Comparison of ENCODE assay signal across 23 cellular contexts in genomic region chr14:102333795-102334415, GRCh38. TPM values are rescaled to one million over a fixed set of nuclear protein-coding genes. Genes with fewer than 3 reads are reported as not detected.
DNase-seq lines count a peak whose midpoint lies in the region; ATAC-seq, FAIRE-seq and TF ChIP-seq lines count a peak whose summit lies in the region.
"Had no signal": no experiment of that assay in that cellular context is flagged by ENCODE, and none has a peak within 500 bp of the region (broad histone marks: within the 10 kb centered on the region; RNA-seq: fewer than 3 reads in every experiment).

No MANE protein-coding gene starts in this region.

- H3K36me3 Mint-ChIP-seq in T-helper 2 cell treated with Interferon-gamma antibody and Interleukin-4, amounts not matched to agents 5 μg/mL and 100 μg/mL, for 36 hours (ENCODE audit: low read depth): peaks cover 24% of the 10 kb centered on the region
- H3K36me3 Mint-ChIP-seq in endothelial cell (ENCODE audit: low read depth, unreplicated experiment): peaks cover 23% of the 10 kb centered on the region

- H3K27me3 ChIP-seq in spleen (replicated peaks in 1 of 7) (no peaks in the 10 kb centered on the region), HepG2 (ENCODE audit: control insufficient read depth in 1 of 2, insufficient read depth in 2 of 2, low read length in 2 of 2) (no peaks in the 10 kb centered on the region)
- H3K27me3 ChIP-seq: Peyer's patch had no signal

- POLR2A ChIA-PET in RWPE1 (lab: Yijun Ruan, JAX; ENCODE audit: low non-redundant PET) (no interaction called here), HepG2 (lab: Yijun Ruan, JAX) (interaction anchor here (1.5 kb wide), 1 partner anchor 12 kb away, joined by 4 read pairs; no protein-coding TSS in a partner anchor)

- H3K9me3 Mint-ChIP-seq in T-helper 2 cell treated with Interferon-gamma antibody and Interleukin-4, amounts not matched to agents 5 μg/mL and 100 μg/mL, for 36 hours: no peaks in the 10 kb centered on the region
- H3K9me3 Mint-ChIP-seq in endothelial cell (ENCODE audit: unreplicated experiment): no peaks in the 10 kb centered on the region

- TF ChIP-seq POLR2A in spleen (IDR thresholded peaks at IDR 0.05) (no peak), HepG2 (IDR thresholded peaks at IDR 0.05; ENCODE audit: insufficient read depth in 1 of 2, low read depth in 2 of 2, low read length in 2 of 2) (no peak)

- peak overlapping the region; percentile 4 for H3K27ac Mint-ChIP-seq in T-helper 2 cell treated with Interferon-gamma antibody and Interleukin-4, amounts not matched to agents 5 μg/mL and 100 μg/mL, for 36 hours
- peak overlapping the region; percentile 91 for H3K27ac Mint-ChIP-seq in endothelial cell (ENCODE audit: unreplicated experiment)

- H3K4me3 Mint-ChIP-seq in T-helper 2 cell treated with Interferon-gamma antibody and Interleukin-4, amounts not matched to agents 5 μg/mL and 100 μg/mL, for 36 hours: no peak overlapping the region
- peak overlapping the region; percentile 34 for H3K4me3 Mint-ChIP-seq in endothelial cell (ENCODE audit: unreplicated experiment)

- H3K9me3 ChIP-seq in spleen (no peaks in the 10 kb centered on the region), HepG2 (ENCODE audit: low read length) (no peaks in the 10 kb centered on the region)
- H3K9me3 ChIP-seq: Peyer's patch had no signal

- no peaks in the 10 kb centered on the region for H3K79me2 ChIP-seq in HepG2 (ENCODE audit: insufficient read depth, low read length)

- H3K4me3 ChIP-seq in spleen: no peak overlapping the region
- no peak overlapping the region for H3K4me3 ChIP-seq in HepG2 (replicated peaks in 1 of 3; ENCODE audit: insufficient read depth in 1 of 3, low read depth in 2 of 3, low read length in 3 of 3)
- H3K4me3 ChIP-seq: GM23248, Peyer's patch had no signal

- BruUV-seq in HepG2 (replicated peaks; lab: Mats Ljungman, UMichigan): no TSS peak

- 87 to 97% (median 93%) methylated on average over 9 of the region's 9 CpGs for WGBS in spleen, 5 donors
- WGBS in HepG2 (ENCODE audit: low lambda C conversion rate): 96% methylated on average over 9 of the region's 9 CpGs

- TF ChIP-seq RAD21 in HepG2 (CRISPR knock-in tag; IDR thresholded peaks at IDR 0.05): no peak

- H3K27ac ChIP-seq in RWPE1: peak overlapping the region; percentile 28; the same call in 1 of the 2 replicates
- H3K27ac ChIP-seq in spleen: peak overlapping the region in 3 of 8 donors; percentile 19 to 26 (median 24)
- H3K27ac ChIP-seq in HepG2 (ENCODE audit: extremely low read length, insufficient read depth, low read length): no peak overlapping the region
- H3K27ac ChIP-seq: 22Rv1, C4-2B, GM23248, Peyer's patch had no signal

- no peaks in the 10 kb centered on the region for H3K27me3 Mint-ChIP-seq in T-helper 2 cell treated with Interferon-gamma antibody and Interleukin-4, amounts not matched to agents 5 μg/mL and 100 μg/mL, for 36 hours (ENCODE audit: low read depth)
- peaks cover 3% of the 10 kb centered on the region for H3K27me3 Mint-ChIP-seq in endothelial cell (ENCODE audit: unreplicated experiment)

- no peak overlapping the region for H2AFZ ChIP-seq in HepG2 (ENCODE audit: low read length)
- H2AFZ ChIP-seq: GM23248 had no signal

- CTCF ChIA-PET in RWPE1 (lab: Yijun Ruan, JAX): no interaction called here
- CTCF ChIA-PET in HepG2 (lab: Yijun Ruan, JAX; ENCODE audit: low intra/inter-chr PET ratio, low total read pairs): no interaction called here

- H3K36me3 ChIP-seq in spleen: peaks cover 0 to 77% (median 41%) of the 10 kb centered on the region in 6 donors
- H3K36me3 ChIP-seq in HepG2 (replicated peaks in 1 of 2; ENCODE audit: control insufficient read depth in 1 of 2, insufficient read depth in 2 of 2, low read length in 2 of 2): peaks cover 13 to 35% of the 10 kb centered on the region in 2 experiments; a peak in 3 of 5 replicates

- peaks cover 0 to 8% (median 0%) of the 10 kb centered on the region in 6 donors for H3K4me1 ChIP-seq in spleen
- H3K4me1 ChIP-seq in HepG2 (ENCODE audit: insufficient read depth, low read length): no peaks in the 10 kb centered on the region
- H3K4me1 ChIP-seq: Peyer's patch had no signal

- no peak for FAIRE-seq in HepG2 (lab: Jason Lieb, UNC)
- FAIRE-seq: G401.6 had no signal

- TF ChIP-seq CTCF in RWPE1 (conservative IDR thresholded peaks at IDR 0.05; ENCODE audit: low read depth) (no peak), endothelial cell (IDR thresholded peaks at IDR 0.05; ENCODE audit: unreplicated experiment) (no peak), spleen (IDR thresholded peaks at IDR 0.05 in 8 of 11, conservative IDR thresholded peaks at IDR 0.05 in 3 of 11) (no peak), HepG2 (CRISPR knock-in tag; IDR thresholded peaks at IDR 0.05) (no peak)

- TF ChIP-seq EP300 in HepG2 (IDR thresholded peaks at IDR 0.05; ENCODE audit: low read depth in 2 of 2, low read length in 2 of 2) (no peak), HepG2 (CRISPR knock-in tag; IDR thresholded peaks at IDR 0.05; ENCODE audit: borderline replicate concordance) (no peak)

- H3K4me2 ChIP-seq in HepG2 (ENCODE audit: low read depth, low read length): no peak overlapping the region

- no peak for DNase-seq in T-helper 2 cell treated with Interferon-gamma antibody and Interleukin-4, amounts not matched to agents 5 μg/mL and 100 μg/mL, for 36 hours (ENCODE audit: low spot score)
- DNase-seq in T-helper 2 cell: no peak
- no peak for DNase-seq in RWPE1 (ENCODE audit: low spot score)
- no peak for DNase-seq in endothelial cell (ENCODE audit: low spot score)
- DNase-seq in spleen: peak; percentile 47
- no peak for DNase-seq in DMS79 treated with DMSO at 0.1 percent for 48 hours (lab: John Stamatoyannopoulos, UW)
- no peak for DNase-seq in NCI-H2107 treated with DMSO at 0.1 percent for 48 hours (lab: John Stamatoyannopoulos, UW; ENCODE audit: unreplicated experiment)
- no peak for DNase-seq in HepG2 (ENCODE audit: low spot score)
- DNase-seq: AML-193, DND-41, GM23248, NCI-H1092 treated with DMSO at 0.1 percent for 48 hours, NCI-H146, NCI-H2029 treated with DMSO at 0.1 percent for 48 hours, NCI-H446 treated with DMSO at 0.1 percent for 48 hours, NCI-H69, Peyer's patch, SIG-M5 had no signal

- ATAC-seq in HepG2: no peak; the same call in 1 of the 3 replicates
- ATAC-seq: HCT116, SK-N-SH treated with all-trans-retinoic acid at 6 μM for 48 hours had no signal

- in situ Hi-C loops in HepG2 (cut with HindIII; ENCODE audit: extremely low pct_ligation_motif_present, low pct_unique_long_range_greater_than_20kb): no loop called here

- no peaks in the 10 kb centered on the region for H4K20me1 ChIP-seq in HepG2 (ENCODE audit: insufficient read depth, low read length)

- intact Hi-C loops in spleen (cut with DNase I; ENCODE audit: low total_unique reads) (no loop called here), HepG2 (cut with micrococcal nuclease; ENCODE audit: unreplicated experiment) (no loop called here)

- no peaks in the 10 kb centered on the region for H3K4me1 Mint-ChIP-seq in T-helper 2 cell treated with Interferon-gamma antibody and Interleukin-4, amounts not matched to agents 5 μg/mL and 100 μg/mL, for 36 hours (ENCODE audit: low read depth)
- H3K4me1 Mint-ChIP-seq in endothelial cell (ENCODE audit: unreplicated experiment): peaks cover 14% of the 10 kb centered on the region

- H3K9ac ChIP-seq in HepG2 (ENCODE audit: insufficient read depth, low read depth, low read length): no peak overlapping the region
- H3K9ac ChIP-seq: GM23248 had no signal

RNA-seq across cellular contexts. Expression of gene ZNF839, which starts 14.4 kb away (rescaled TPM):
- total RNA-seq in endothelial cell (ENCODE audit: unreplicated experiment) (18.5 TPM), spleen (10 to 100 TPM; 12.9 to 22.5 (median 17.2) TPM), HepG2 (2016; rRNA removed; fragmentation: Illumina TruSeq; extraction: Trizol) (8.2 and 12.8 TPM in 2 replicates)
- polyA plus RNA-seq in spleen (10 to 100 TPM; 10.3 to 28.5 (median 18.6) TPM), HepG2 (2011; rRNA removed) (9.3 and 11.1 TPM in 2 replicates)
- 9.1 and 10.6 TPM in 2 replicates for total RNA-seq in HepG2 (2016; cell fraction: cytosol; rRNA removed; fragmentation: Illumina TruSeq; extraction: Trizol; ENCODE audit: low read depth)
- total RNA-seq in HepG2 (2016; cell fraction: insoluble cytoplasmic fraction; rRNA removed; fragmentation: Illumina TruSeq; extraction: Trizol): 8.4 and 10.7 TPM in 2 replicates
- total RNA-seq in HepG2 (2016; cell fraction: membrane; rRNA removed; fragmentation: Illumina TruSeq; extraction: Trizol): 9.6 and 11.1 TPM in 2 replicates
- total RNA-seq in HepG2 (2016; cell fraction: nucleus; rRNA removed; fragmentation: Illumina TruSeq; extraction: Trizol): 11.5 and 11.8 TPM in 2 replicates
- 5.1 and 6.1 TPM in 2 replicates for polyA plus RNA-seq in HepG2 (2011; cell fraction: cytosol; rRNA removed)
- polyA plus RNA-seq in HepG2 (2011; cell fraction: nucleus; rRNA removed): 26.5 and 27.5 TPM in 2 replicates
- 4.2 and 5.2 TPM in 2 replicates for polyA plus RNA-seq in HepG2 (2012)
- polyA plus RNA-seq in HepG2 (2016; cell fraction: cytosol; fragmentation: Illumina TruSeq; extraction: Trizol; ENCODE audit: low read depth): 1.3 and 1.6 TPM in 2 replicates
- 5.7 and 6.5 TPM in 2 replicates for polyA plus RNA-seq in HepG2 (2016; cell fraction: insoluble cytoplasmic fraction; fragmentation: Illumina TruSeq; extraction: Trizol; ENCODE audit: low read depth)
- 3.0 and 4.1 TPM in 2 replicates for polyA plus RNA-seq in HepG2 (2016; cell fraction: membrane; fragmentation: Illumina TruSeq; extraction: Trizol; ENCODE audit: low read depth)
- polyA plus RNA-seq in HepG2 (2016; cell fraction: nucleus; fragmentation: Illumina TruSeq; extraction: Trizol; ENCODE audit: insufficient read depth, low read depth): 33.2 and 35.7 TPM in 2 replicates
- polyA minus RNA-seq in HepG2 (2011; rRNA and poly(A)+ RNA removed; ENCODE audit: low replicate concordance): 7.4 and 14.9 TPM in 2 replicates
- polyA minus RNA-seq in HepG2 (2011; cell fraction: cytosol; rRNA and poly(A)+ RNA removed): 4.6 and 4.8 TPM in 2 replicates
- polyA minus RNA-seq in HepG2 (2011; cell fraction: nucleus; rRNA and poly(A)+ RNA removed): 11.6 and 11.8 TPM in 2 replicates

RNA-seq across cellular contexts. Expression of gene CINP, which starts 28.8 kb away (rescaled TPM):
- total RNA-seq in endothelial cell (ENCODE audit: unreplicated experiment) (26.1 TPM), spleen (10 to 100 TPM; 22.8 to 39.5 (median 29.3) TPM), HepG2 (2016; rRNA removed; fragmentation: Illumina TruSeq; extraction: Trizol) (42.8 and 59.7 TPM in 2 replicates)
- polyA plus RNA-seq in spleen (10 to 100 TPM; 23.9 to 35.2 (median 28.8) TPM), HepG2 (2011; rRNA removed) (30.9 and 32.8 TPM in 2 replicates)
- 9.8 and 10.7 TPM in 2 replicates for total RNA-seq in HepG2 (2016; cell fraction: cytosol; rRNA removed; fragmentation: Illumina TruSeq; extraction: Trizol; ENCODE audit: low read depth)
- 42.0 and 63.9 TPM in 2 replicates for total RNA-seq in HepG2 (2016; cell fraction: insoluble cytoplasmic fraction; rRNA removed; fragmentation: Illumina TruSeq; extraction: Trizol)
- total RNA-seq in HepG2 (2016; cell fraction: membrane; rRNA removed; fragmentation: Illumina TruSeq; extraction: Trizol): 19.4 and 21.7 TPM in 2 replicates
- total RNA-seq in HepG2 (2016; cell fraction: nucleus; rRNA removed; fragmentation: Illumina TruSeq; extraction: Trizol): 14.1 and 15.2 TPM in 2 replicates
- 37.0 and 48.8 TPM in 2 replicates for polyA plus RNA-seq in HepG2 (2011; cell fraction: cytosol; rRNA removed)
- polyA plus RNA-seq in HepG2 (2011; cell fraction: nucleus; rRNA removed): 9.4 and 12.4 TPM in 2 replicates
- polyA plus RNA-seq in HepG2 (2012): 22.1 and 22.3 TPM in 2 replicates
- polyA plus RNA-seq in HepG2 (2016; cell fraction: cytosol; fragmentation: Illumina TruSeq; extraction: Trizol; ENCODE audit: low read depth): 14.5 and 14.8 TPM in 2 replicates
- polyA plus RNA-seq in HepG2 (2016; cell fraction: insoluble cytoplasmic fraction; fragmentation: Illumina TruSeq; extraction: Trizol; ENCODE audit: low read depth): 70.2 and 75.7 TPM in 2 replicates
- polyA plus RNA-seq in HepG2 (2016; cell fraction: membrane; fragmentation: Illumina TruSeq; extraction: Trizol; ENCODE audit: low read depth): 15.8 and 20.2 TPM in 2 replicates
- 24.1 and 25.0 TPM in 2 replicates for polyA plus RNA-seq in HepG2 (2016; cell fraction: nucleus; fragmentation: Illumina TruSeq; extraction: Trizol; ENCODE audit: insufficient read depth, low read depth)
- polyA minus RNA-seq in HepG2 (2011; rRNA and poly(A)+ RNA removed; ENCODE audit: low replicate concordance): 47.0 and 60.6 TPM in 2 replicates
- 13.5 and 13.8 TPM in 2 replicates for polyA minus RNA-seq in HepG2 (2011; cell fraction: cytosol; rRNA and poly(A)+ RNA removed)
- 17.0 and 18.9 TPM in 2 replicates for polyA minus RNA-seq in HepG2 (2011; cell fraction: nucleus; rRNA and poly(A)+ RNA removed)

RNA-seq across cellular contexts. Expression of gene TECPR2, which starts 28.8 kb away (rescaled TPM):
- total RNA-seq in endothelial cell (ENCODE audit: unreplicated experiment) (28.9 TPM), spleen (10 to 100 TPM; 23.7 to 46.6 (median 30.3) TPM), HepG2 (2016; rRNA removed; fragmentation: Illumina TruSeq; extraction: Trizol) (5.7 and 13.6 TPM in 2 replicates)
- polyA plus RNA-seq in spleen (1 to 10 TPM; 1.1 to 5.0 (median 1.2) TPM), HepG2 (2011; rRNA removed) (3.5 and 4.6 TPM in 2 replicates)
- 1.9 and 2.0 TPM in 2 replicates for total RNA-seq in HepG2 (2016; cell fraction: cytosol; rRNA removed; fragmentation: Illumina TruSeq; extraction: Trizol; ENCODE audit: low read depth)
- 7.0 and 9.8 TPM in 2 replicates for total RNA-seq in HepG2 (2016; cell fraction: insoluble cytoplasmic fraction; rRNA removed; fragmentation: Illumina TruSeq; extraction: Trizol)
- 2.6 and 5.0 TPM in 2 replicates for total RNA-seq in HepG2 (2016; cell fraction: membrane; rRNA removed; fragmentation: Illumina TruSeq; extraction: Trizol)
- 7.5 and 9.3 TPM in 2 replicates for total RNA-seq in HepG2 (2016; cell fraction: nucleus; rRNA removed; fragmentation: Illumina TruSeq; extraction: Trizol)
- 2.6 and 2.7 TPM in 2 replicates for polyA plus RNA-seq in HepG2 (2011; cell fraction: cytosol; rRNA removed)
- polyA plus RNA-seq in HepG2 (2011; cell fraction: nucleus; rRNA removed): 7.3 and 11.9 TPM in 2 replicates
- polyA plus RNA-seq in HepG2 (2012): 3.2 and 3.8 TPM in 2 replicates
- polyA plus RNA-seq in HepG2 (2016; cell fraction: cytosol; fragmentation: Illumina TruSeq; extraction: Trizol; ENCODE audit: low read depth): 0.25 and 0.41 TPM in 2 replicates
- polyA plus RNA-seq in HepG2 (2016; cell fraction: insoluble cytoplasmic fraction; fragmentation: Illumina TruSeq; extraction: Trizol; ENCODE audit: low read depth): 3.3 and 5.5 TPM in 2 replicates
- 0.94 and 1.0 TPM in 2 replicates for polyA plus RNA-seq in HepG2 (2016; cell fraction: membrane; fragmentation: Illumina TruSeq; extraction: Trizol; ENCODE audit: low read depth)
- 8.0 and 10.0 TPM in 2 replicates for polyA plus RNA-seq in HepG2 (2016; cell fraction: nucleus; fragmentation: Illumina TruSeq; extraction: Trizol; ENCODE audit: insufficient read depth, low read depth)
- polyA minus RNA-seq in HepG2 (2011; rRNA and poly(A)+ RNA removed; ENCODE audit: low replicate concordance): 12.3 and 15.8 TPM in 2 replicates
- polyA minus RNA-seq in HepG2 (2011; cell fraction: cytosol; rRNA and poly(A)+ RNA removed): 3.6 and 7.3 TPM in 2 replicates
- polyA minus RNA-seq in HepG2 (2011; cell fraction: nucleus; rRNA and poly(A)+ RNA removed): 8.8 and 9.8 TPM in 2 replicates

RNA-seq across cellular contexts. Expression of gene MOK, which starts 28.9 kb away (rescaled TPM):
- 5.8 TPM for total RNA-seq in endothelial cell (ENCODE audit: unreplicated experiment)
- total RNA-seq in spleen: 10 to 100 TPM in 4 of 7 donors, 1 to 10 TPM in 3; 4.7 to 12.2 (median 10.2) TPM
- 10 to 100 TPM in 1 of 3 donors, 1 to 10 TPM in 2; 4.1 to 11.7 (median 9.6) TPM for polyA plus RNA-seq in spleen
- 11.8 and 15.3 TPM in 2 replicates for total RNA-seq in HepG2 (2016; rRNA removed; fragmentation: Illumina TruSeq; extraction: Trizol)
- total RNA-seq in HepG2 (2016; cell fraction: cytosol; rRNA removed; fragmentation: Illumina TruSeq; extraction: Trizol; ENCODE audit: low read depth): 7.0 and 12.1 TPM in 2 replicates
- total RNA-seq in HepG2 (2016; cell fraction: insoluble cytoplasmic fraction; rRNA removed; fragmentation: Illumina TruSeq; extraction: Trizol): 10.5 and 15.8 TPM in 2 replicates
- 15.2 and 16.8 TPM in 2 replicates for total RNA-seq in HepG2 (2016; cell fraction: membrane; rRNA removed; fragmentation: Illumina TruSeq; extraction: Trizol)
- 26.0 and 26.9 TPM in 2 replicates for total RNA-seq in HepG2 (2016; cell fraction: nucleus; rRNA removed; fragmentation: Illumina TruSeq; extraction: Trizol)
- polyA plus RNA-seq in HepG2 (2011; rRNA removed): 16.9 and 17.6 TPM in 2 replicates
- polyA plus RNA-seq in HepG2 (2011; cell fraction: cytosol; rRNA removed): 10.7 and 15.6 TPM in 2 replicates
- 56.1 and 57.8 TPM in 2 replicates for polyA plus RNA-seq in HepG2 (2011; cell fraction: nucleus; rRNA removed)
- 7.0 and 8.7 TPM in 2 replicates for polyA plus RNA-seq in HepG2 (2012)
- 13.9 and 14.7 TPM in 2 replicates for polyA plus RNA-seq in HepG2 (2016; cell fraction: cytosol; fragmentation: Illumina TruSeq; extraction: Trizol; ENCODE audit: low read depth)
- 15.1 and 15.7 TPM in 2 replicates for polyA plus RNA-seq in HepG2 (2016; cell fraction: insoluble cytoplasmic fraction; fragmentation: Illumina TruSeq; extraction: Trizol; ENCODE audit: low read depth)
- 19.4 and 21.3 TPM in 2 replicates for polyA plus RNA-seq in HepG2 (2016; cell fraction: membrane; fragmentation: Illumina TruSeq; extraction: Trizol; ENCODE audit: low read depth)
- polyA plus RNA-seq in HepG2 (2016; cell fraction: nucleus; fragmentation: Illumina TruSeq; extraction: Trizol; ENCODE audit: insufficient read depth, low read depth): 51.9 and 52.5 TPM in 2 replicates
- polyA minus RNA-seq in HepG2 (2011; rRNA and poly(A)+ RNA removed; ENCODE audit: low replicate concordance): 4.3 and 8.7 TPM in 2 replicates
- polyA minus RNA-seq in HepG2 (2011; cell fraction: cytosol; rRNA and poly(A)+ RNA removed): 5.2 and 5.4 TPM in 2 replicates
- 29.5 and 42.1 TPM in 2 replicates for polyA minus RNA-seq in HepG2 (2011; cell fraction: nucleus; rRNA and poly(A)+ RNA removed)
